ENCODE assay signal across 14 cellular contexts in genomic region chr1:154698320-154699096, GRCh38.
DNase-seq lines count a peak whose midpoint lies in the region; ATAC-seq and TF ChIP-seq lines count a peak whose summit lies in the region.
"Had no signal": no experiment of that assay in that cellular context is flagged by ENCODE, and none has a peak within 500 bp of the region (broad histone marks: within the 10 kb centered on the region; RNA-seq: fewer than 3 reads in every experiment).

No MANE protein-coding gene starts in this region.

- H3K4me3 Mint-ChIP-seq in GM23338, result no peak overlapping the region
- H3K4me3 Mint-ChIP-seq in activated naive CD8-positive, alpha-beta T cell treated with anti-CD3 and anti-CD28 coated beads for 36 hours, result no peak overlapping the region
- H3K4me3 Mint-ChIP-seq: dendritic cell treated with granulocyte-macrophage colony-stimulating factor and Interleukin-4, amounts not matched to agents 40 ng/mL and 50 ng/mL, for 4 days; T-helper 1 cell treated with Interleukin-12 subunit alpha and Interleukin-12 subunit beta and Interleukin-4 antibody, amounts not matched to agents 30 μg/mL and 1 μg/mL, for 36 hours had no signal

- H3K27ac Mint-ChIP-seq in GM23338, result no peak overlapping the region
- H3K27ac Mint-ChIP-seq in activated naive CD8-positive, alpha-beta T cell treated with anti-CD3 and anti-CD28 coated beads for 36 hours, result no peak overlapping the region
- H3K27ac Mint-ChIP-seq: dendritic cell treated with granulocyte-macrophage colony-stimulating factor and Interleukin-4, amounts not matched to agents 40 ng/mL and 50 ng/mL, for 4 days; T-helper 1 cell treated with Interleukin-12 subunit alpha and Interleukin-12 subunit beta and Interleukin-4 antibody, amounts not matched to agents 30 μg/mL and 1 μg/mL, for 36 hours had no signal

- no peaks in the 10 kb centered on the region for H3K36me3 ChIP-seq in GM23338 (ENCODE audit: insufficient read depth)
- no peaks in the 10 kb centered on the region for H3K36me3 ChIP-seq in liver (ENCODE audit: control insufficient read depth in 4 of 4, insufficient read depth in 3 of 4, low read depth in 1 of 4, low read length in 3 of 4)

- no peaks in the 10 kb centered on the region for H3K27me3 Mint-ChIP-seq in GM23338 (ENCODE audit: insufficient read depth, low read depth, poor library complexity)
- peaks cover 7% of the 10 kb centered on the region for H3K27me3 Mint-ChIP-seq in activated naive CD8-positive, alpha-beta T cell treated with anti-CD3 and anti-CD28 coated beads for 36 hours

- no peaks in the 10 kb centered on the region for H4K20me1 ChIP-seq in GM23338 (replicated peaks; ENCODE audit: insufficient read depth)

- H3K9me3 Mint-ChIP-seq in GM23338, result no peaks in the 10 kb centered on the region; the same call in 2 of the 3 replicates
- H3K9me3 Mint-ChIP-seq in activated naive CD8-positive, alpha-beta T cell treated with anti-CD3 and anti-CD28 coated beads for 36 hours, result no peaks in the 10 kb centered on the region
- H3K9me3 Mint-ChIP-seq: dendritic cell treated with granulocyte-macrophage colony-stimulating factor and Interleukin-4, amounts not matched to agents 40 ng/mL and 50 ng/mL, for 4 days; T-helper 1 cell treated with Interleukin-12 subunit alpha and Interleukin-12 subunit beta and Interleukin-4 antibody, amounts not matched to agents 30 μg/mL and 1 μg/mL, for 36 hours had no signal

- TF ChIP-seq CTCF in GM23338 (conservative IDR thresholded peaks at IDR 0.05; ENCODE audit: low read depth in 2 of 2) (no peak), liver (IDR thresholded peaks at IDR 0.05; ENCODE audit: low read depth, low read length, missing input control) (no peak)

- H3K79me2 ChIP-seq in GM23338 (replicated peaks; ENCODE audit: insufficient read depth), result no peaks in the 10 kb centered on the region

- intact Hi-C loops in posterior vena cava (cut with DNase I), result no loop called here

- H3F3A ChIP-seq in GM23338 (replicated peaks; ENCODE audit: low read depth), result no peaks in the 10 kb centered on the region

- WGBS in liver, result 79% methylated on average over 4 of the region's 4 CpGs

- no peak overlapping the region for H3K4me3 ChIP-seq in GM23338
- H3K4me3 ChIP-seq in liver (ENCODE audit: low read depth in 1 of 3, low read length in 3 of 3), result no peak overlapping the region

- peak; percentile 13 for DNase-seq in COLO829 (ENCODE audit: low spot score)
- no peak for DNase-seq in GM23338 (ENCODE audit: low spot score)
- DNase-seq in activated naive CD8-positive, alpha-beta T cell treated with anti-CD3 and anti-CD28 coated beads for 36 hours, result peak; percentile 19
- DNase-seq in NCI-H2196 treated with DMSO at 0.1 percent for 48 hours (lab: John Stamatoyannopoulos, UW; ENCODE audit: unreplicated experiment), result no peak
- no peak for DNase-seq in posterior vena cava (ENCODE audit: low spot score)
- DNase-seq: activated CD4-positive, alpha-beta T cell treated with anti-CD3 and anti-CD28 coated beads for 1 hour; DMS79; NCI-H2029 treated with DMSO at 0.1 percent for 48 hours; substantia nigra had no signal

- ATAC-seq in GM23338 (no peak), GM18517 (IDR thresholded peaks at IDR 0.05; ENCODE audit: unreplicated experiment) (no peak), HG02884 (IDR thresholded peaks at IDR 0.05; ENCODE audit: unreplicated experiment) (no peak)

- H2AFZ ChIP-seq in GM23338, result peak overlapping the region; percentile 47; the same call in 1 of the 2 replicates

- no peaks in the 10 kb centered on the region for H3K27me3 ChIP-seq in GM23338 (ENCODE audit: insufficient read depth)
- no peaks in the 10 kb centered on the region for H3K27me3 ChIP-seq in liver (ENCODE audit: control insufficient read depth in 4 of 4, insufficient read depth in 4 of 4, low read length in 3 of 4)

- no peak overlapping the region for H3K4me2 ChIP-seq in GM23338

- peaks cover 9% of the 10 kb centered on the region for H3K4me1 Mint-ChIP-seq in GM23338
- peaks cover 10% of the 10 kb centered on the region for H3K4me1 Mint-ChIP-seq in activated naive CD8-positive, alpha-beta T cell treated with anti-CD3 and anti-CD28 coated beads for 36 hours

- H3K27ac ChIP-seq in GM23338 (ENCODE audit: low read depth) (no peak overlapping the region), liver (ENCODE audit: low read depth in 1 of 2, low read length in 2 of 2) (peak overlapping the region in 1 of 2 donors; percentile 37)

- peak; percentile 16 to 30 for TF ChIP-seq RAD21 in liver (IDR thresholded peaks at IDR 0.05)

- no peak overlapping the region for H3K9ac ChIP-seq in liver (ENCODE audit: low read depth in 1 of 2, low read length in 2 of 2)

- no peaks in the 10 kb centered on the region for H3K9me3 ChIP-seq in liver (ENCODE audit: control insufficient read depth in 4 of 4, low read length in 3 of 4)

- H3K4me1 ChIP-seq in GM23338 (ENCODE audit: insufficient read depth), result no peaks in the 10 kb centered on the region
- peaks cover 0 to 8% (median 7%) of the 10 kb centered on the region in 4 donors for H3K4me1 ChIP-seq in liver (ENCODE audit: control insufficient read depth in 4 of 4, insufficient read depth in 4 of 4, low read length in 3 of 4)

- H3K9me2 ChIP-seq in GM23338 (ENCODE audit: insufficient read depth), result no peaks in the 10 kb centered on the region

- H3K36me3 Mint-ChIP-seq in GM23338 (ENCODE audit: low read depth), result no peaks in the 10 kb centered on the region
- no peaks in the 10 kb centered on the region for H3K36me3 Mint-ChIP-seq in activated naive CD8-positive, alpha-beta T cell treated with anti-CD3 and anti-CD28 coated beads for 36 hours

TF ChIP-seq in GM23338, 12 proteins besides CTCF, POLR2A, EP300 and RAD21 (continues in another document):
- no peak for TF ChIP-seq POLR2AphosphoS5 (IDR thresholded peaks at IDR 0.05; ENCODE audit: low read depth)
- no peak for TF ChIP-seq EZH2phosphoT487 (IDR thresholded peaks at IDR 0.05; ENCODE audit: unreplicated experiment)
- TF ChIP-seq NANOG (IDR thresholded peaks at IDR 0.05; ENCODE audit: borderline replicate concordance), result no peak
- no peak for TF ChIP-seq STAT1 (IDR thresholded peaks at IDR 0.05; ENCODE audit: unreplicated experiment)
- no peak for TF ChIP-seq ETS1 (IDR thresholded peaks at IDR 0.05)

TF ChIP-seq in liver, 16 proteins besides CTCF, POLR2A, EP300 and RAD21 (continues in another document):
- TF ChIP-seq, protein P1, sequence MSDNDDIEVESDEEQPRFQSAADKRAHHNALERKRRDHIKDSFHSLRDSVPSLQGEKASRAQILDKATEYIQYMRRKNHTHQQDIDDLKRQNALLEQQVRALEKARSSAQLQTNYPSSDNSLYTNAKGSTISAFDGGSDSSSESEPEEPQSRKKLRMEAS (IDR thresholded peaks at IDR 0.05), result peak; percentile 70
- TF ChIP-seq HNF4G (IDR thresholded peaks at IDR 0.05) (peak; percentile 67), JUND (IDR thresholded peaks at IDR 0.05) (peak; percentile 85 to 89), FOXA2 (IDR thresholded peaks at IDR 0.05) (peak; percentile 17), NR2F2 (IDR thresholded peaks at IDR 0.05) (peak; percentile 92), ATF3 (IDR thresholded peaks at IDR 0.05) (peak; percentile 75), YY1 (IDR thresholded peaks at IDR 0.05) (peak; percentile 82), RXRA (IDR thresholded peaks at IDR 0.05) (peak; percentile 93 to 95), EGR1 (IDR thresholded peaks at IDR 0.05; ENCODE audit: low read depth in 2 of 2) (peak in 1 of 2 donors; percentile 44), FOXA1 (IDR thresholded peaks at IDR 0.05) (no peak), HNF4A (conservative IDR thresholded peaks at IDR 0.05) (peak; percentile 91 to 93), TAF1 (conservative IDR thresholded peaks at IDR 0.05) (no peak), SP1 (IDR thresholded peaks at IDR 0.05) (peak; percentile 93)
- TF ChIP-seq, protein P2, sequence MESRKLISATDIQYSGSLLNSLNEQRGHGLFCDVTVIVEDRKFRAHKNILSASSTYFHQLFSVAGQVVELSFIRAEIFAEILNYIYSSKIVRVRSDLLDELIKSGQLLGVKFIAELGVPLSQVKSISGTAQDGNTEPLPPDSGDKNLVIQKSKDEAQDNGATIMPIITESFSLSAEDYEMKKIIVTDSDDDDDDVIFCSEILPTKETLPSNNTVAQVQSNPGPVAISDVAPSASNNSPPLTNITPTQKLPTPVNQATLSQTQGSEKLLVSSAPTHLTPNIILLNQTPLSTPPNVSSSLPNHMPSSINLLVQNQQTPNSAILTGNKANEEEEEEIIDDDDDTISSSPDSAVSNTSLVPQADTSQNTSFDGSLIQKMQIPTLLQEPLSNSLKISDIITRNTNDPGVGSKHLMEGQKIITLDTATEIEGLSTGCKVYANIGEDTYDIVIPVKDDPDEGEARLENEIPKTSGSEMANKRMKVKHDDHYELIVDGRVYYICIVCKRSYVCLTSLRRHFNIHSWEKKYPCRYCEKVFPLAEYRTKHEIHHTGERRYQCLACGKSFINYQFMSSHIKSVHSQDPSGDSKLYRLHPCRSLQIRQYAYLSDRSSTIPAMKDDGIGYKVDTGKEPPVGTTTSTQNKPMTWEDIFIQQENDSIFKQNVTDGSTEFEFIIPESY (IDR thresholded peaks at IDR 0.05), result no peak

Comparison
In these comparisons a context has a peak if more than half of its experiments do, and no peak if none do; other contexts are left out.
1. DNase-seq: peak in COLO829 (single experiment) and activated naive CD8-positive, alpha-beta T cell treated with anti-CD3 and anti-CD28 coated beads for 36 hours (single experiment); none in GM23338 (single experiment), NCI-H2196 treated with DMSO at 0.1 percent for 48 hours (single experiment) and posterior vena cava (single experiment).